8 cellular contexts compared by ENCODE assay signal in genomic region chr1:51627672-51628071, GRCh38. TPM values are rescaled to one million over a fixed set of nuclear protein-coding genes. Genes with fewer than 3 reads are reported as not detected.
A peak's percentile ranks its signal among the peaks of the same experiment; 100 is the strongest.
DNase-seq lines count a peak whose midpoint lies in the region; ATAC-seq and TF ChIP-seq lines count a peak whose summit lies in the region.

No MANE protein-coding gene starts in this region.

- DNase-seq in AG08396 (ENCODE audit: low spot score) (peak; percentile 29), H4 (ENCODE audit: low spot score) (peak; percentile 45), T-helper 17 cell (no peak), hepatocyte (ENCODE audit: low spot score) (peak; percentile 49), 8988T (no peak), NCI-H1436 treated with DMSO at 0.1 percent for 48 hours (lab: John Stamatoyannopoulos, UW) (no peak)
- DNase-seq in activated T-cell treated with anti-CD3 and anti-CD28 coated beads, Interleukin-2, amount 50 U/mL, for 4 hours = no peak
- DNase-seq in activated naive CD8-positive, alpha-beta T cell treated with anti-CD3 and anti-CD28 coated beads, Interleukin-2, amount 50 U/mL, for 24 hours = no peak

- peaks cover 31% of the 10 kb centered on the region for H3K4me1 Mint-ChIP-seq in T-helper 17 cell
- peaks cover 19% of the 10 kb centered on the region for H3K4me1 Mint-ChIP-seq in activated T-cell treated with anti-CD3 and anti-CD28 coated beads, Interleukin-2, amount 50 U/mL, for 4 hours (ENCODE audit: low read depth)
- peaks cover 10% of the 10 kb centered on the region for H3K4me1 Mint-ChIP-seq in activated naive CD8-positive, alpha-beta T cell treated with anti-CD3 and anti-CD28 coated beads, Interleukin-2, amount 50 U/mL, for 24 hours

- peaks cover 4% of the 10 kb centered on the region for H3K4me1 ChIP-seq in hepatocyte (ENCODE audit: insufficient read depth)

- H3K79me2 ChIP-seq in hepatocyte = peaks cover 99% of the 10 kb centered on the region

- no peak overlapping the region for H3K4me3 ChIP-seq in hepatocyte

- no peak overlapping the region for H2AFZ ChIP-seq in hepatocyte

- H3K27me3 ChIP-seq in hepatocyte = no peaks in the 10 kb centered on the region

- no peaks in the 10 kb centered on the region for H3K36me3 ChIP-seq in hepatocyte (replicated peaks; ENCODE audit: insufficient read depth, low read depth)

- peaks cover 4% of the 10 kb centered on the region for H3K36me3 Mint-ChIP-seq in T-helper 17 cell (ENCODE audit: low read depth)
- peaks cover 6% of the 10 kb centered on the region for H3K36me3 Mint-ChIP-seq in activated T-cell treated with anti-CD3 and anti-CD28 coated beads, Interleukin-2, amount 50 U/mL, for 4 hours (ENCODE audit: insufficient read depth)
- no peaks in the 10 kb centered on the region for H3K36me3 Mint-ChIP-seq in activated naive CD8-positive, alpha-beta T cell treated with anti-CD3 and anti-CD28 coated beads, Interleukin-2, amount 50 U/mL, for 24 hours (ENCODE audit: low read depth)

- H3K27me3 Mint-ChIP-seq in T-helper 17 cell = no peaks in the 10 kb centered on the region
- H3K27me3 Mint-ChIP-seq in activated T-cell treated with anti-CD3 and anti-CD28 coated beads, Interleukin-2, amount 50 U/mL, for 4 hours (ENCODE audit: low read depth) = no peaks in the 10 kb centered on the region
- H3K27me3 Mint-ChIP-seq in activated naive CD8-positive, alpha-beta T cell treated with anti-CD3 and anti-CD28 coated beads, Interleukin-2, amount 50 U/mL, for 24 hours = no peaks in the 10 kb centered on the region

- H3K4me3 Mint-ChIP-seq in T-helper 17 cell = no peak overlapping the region
- no peak overlapping the region for H3K4me3 Mint-ChIP-seq in activated T-cell treated with anti-CD3 and anti-CD28 coated beads, Interleukin-2, amount 50 U/mL, for 4 hours
- H3K4me3 Mint-ChIP-seq in activated naive CD8-positive, alpha-beta T cell treated with anti-CD3 and anti-CD28 coated beads, Interleukin-2, amount 50 U/mL, for 24 hours = no peak overlapping the region

- TF ChIP-seq CTCF in hepatocyte (IDR thresholded peaks at IDR 0.05; ENCODE audit: poor library complexity) = peak; percentile 48

- no peaks in the 10 kb centered on the region for H3K9me3 Mint-ChIP-seq in activated T-cell treated with anti-CD3 and anti-CD28 coated beads, Interleukin-2, amount 50 U/mL, for 4 hours
- H3K9me3 Mint-ChIP-seq in activated naive CD8-positive, alpha-beta T cell treated with anti-CD3 and anti-CD28 coated beads, Interleukin-2, amount 50 U/mL, for 24 hours = no peaks in the 10 kb centered on the region

- H3K4me2 ChIP-seq in hepatocyte = no peak overlapping the region

- no peaks in the 10 kb centered on the region for H3K9me3 ChIP-seq in T-helper 17 cell (ENCODE audit: control insufficient read depth, low read length, poor library complexity, severe bottlenecking)
- H3K9me3 ChIP-seq in hepatocyte (ENCODE audit: low read depth) = no peaks in the 10 kb centered on the region

- no peaks in the 10 kb centered on the region for H3K9me2 ChIP-seq in hepatocyte (replicated peaks; ENCODE audit: insufficient read depth)

- peaks cover 5% of the 10 kb centered on the region for H4K20me1 ChIP-seq in hepatocyte (ENCODE audit: insufficient read depth, poor library complexity, severe bottlenecking)

- no peak for ATAC-seq in T-helper 17 cell
- ATAC-seq in activated T-cell treated with anti-CD3 and anti-CD28 coated beads, Interleukin-2, amount 50 U/mL, for 4 hours = no peak
- no peak for ATAC-seq in activated naive CD8-positive, alpha-beta T cell treated with anti-CD3 and anti-CD28 coated beads, Interleukin-2, amount 50 U/mL, for 24 hours

- 44% methylated on average over 2 of the region's 2 CpGs for WGBS in hepatocyte (ENCODE audit: low lambda C conversion rate, missing lambda C conversion rate)

- H3K27ac ChIP-seq in hepatocyte = no peak overlapping the region

- H3K27ac Mint-ChIP-seq in T-helper 17 cell = peak overlapping the region; percentile 21
- H3K27ac Mint-ChIP-seq in activated naive CD8-positive, alpha-beta T cell treated with anti-CD3 and anti-CD28 coated beads, Interleukin-2, amount 50 U/mL, for 24 hours = no peak overlapping the region

RNA-seq across cellular contexts. Expression of gene OSBPL9, which starts 10.8 kb away (rescaled TPM):
- total RNA-seq in H4 (2014; rRNA removed; shearing (Covaris generic)) = 112 and 259 TPM in 2 replicates
- total RNA-seq in T-helper 17 cell (10 to 100 TPM; 47.3 to 49.2 TPM), hepatocyte (107 and 288 TPM in 2 replicates)
- 59.5 and 71.0 TPM in 2 replicates for polyA plus RNA-seq in hepatocyte
- total RNA-seq in activated T-cell treated with anti-CD3 and anti-CD28 coated beads, Interleukin-2, amount 50 U/mL, for 4 hours = 10 to 100 TPM; 29.6 to 31.9 (median 31.5) TPM

Comparison
In these comparisons a context has a peak if more than half of its experiments do, and no peak if none do; other contexts are left out.
1. DNase-seq: peak in AG08396 (single experiment), H4 (single experiment) and hepatocyte (single experiment); none in T-helper 17 cell (0 of 3), activated T-cell treated with anti-CD3 and anti-CD28 coated beads, Interleukin-2, amount 50 U/mL, for 4 hours (single experiment), 8988T (single experiment), activated naive CD8-positive, alpha-beta T cell treated with anti-CD3 and anti-CD28 coated beads, Interleukin-2, amount 50 U/mL, for 24 hours (single experiment) and NCI-H1436 treated with DMSO at 0.1 percent for 48 hours (single experiment).